ENCODE assay signal across 16 cellular contexts in the genomic region with DNA sequence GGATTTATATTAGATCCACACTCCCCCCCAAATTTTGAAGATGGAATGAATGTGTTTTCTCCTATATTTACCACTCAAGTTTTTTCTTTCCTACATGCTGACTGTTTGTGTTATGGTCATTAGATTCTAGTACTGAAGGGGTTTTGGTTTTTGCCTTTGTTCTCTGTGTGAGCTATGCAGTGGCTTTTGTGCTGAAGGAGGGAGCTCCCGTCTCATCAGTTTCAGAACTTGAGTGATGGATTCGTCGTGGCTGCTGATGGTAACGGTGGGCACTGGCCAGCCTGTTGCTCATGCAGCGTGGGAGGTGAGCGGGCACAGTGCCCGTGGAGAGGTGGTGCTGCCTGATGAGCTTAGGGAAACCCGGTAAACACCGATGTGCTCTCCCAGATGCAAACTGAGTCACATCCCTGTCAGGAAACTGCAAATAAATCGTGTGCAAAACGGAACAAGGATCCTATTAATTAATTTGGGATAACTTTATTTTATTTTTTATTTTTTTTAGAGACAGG.
DNase-seq lines count a peak whose midpoint lies in the region; ATAC-seq and TF ChIP-seq lines count a peak whose summit lies in the region.
"Had no signal": no experiment of that assay in that cellular context is flagged by ENCODE, and none has a peak within 500 bp of the region (broad histone marks: within the 10 kb centered on the region; RNA-seq: fewer than 3 reads in every experiment).

No MANE protein-coding gene starts in this region.

- no peaks in the 10 kb centered on the region for H3K9me3 ChIP-seq in IMR-90 (ENCODE audit: control insufficient read depth, insufficient read depth, low read length)
- H3K9me3 ChIP-seq in right cardiac atrium (ENCODE audit: control insufficient read depth, low read length), result no peaks in the 10 kb centered on the region

- H4K8ac ChIP-seq in IMR-90 (ENCODE audit: low read depth in 2 of 2, low read length in 2 of 2), result no peak overlapping the region

- no peaks in the 10 kb centered on the region for H3K79me1 ChIP-seq in IMR-90 (ENCODE audit: low read depth in 1 of 2, low read length in 2 of 2)

- no peak overlapping the region for H3K4me2 ChIP-seq in IMR-90 (ENCODE audit: low read depth, low read length)

- H3K4me1 ChIP-seq in IMR-90 (ENCODE audit: control insufficient read depth, insufficient read depth, low read length), result peaks cover 2% of the 10 kb centered on the region; the same call in 1 of the 2 replicates
- H3K4me1 ChIP-seq in right cardiac atrium (ENCODE audit: control insufficient read depth, insufficient read depth, low read length), result peaks cover 5% of the 10 kb centered on the region
- H3K4me1 ChIP-seq: Peyer's patch had no signal

- H3K36me3 ChIP-seq in IMR-90 (ENCODE audit: control insufficient read depth, insufficient read depth, low read length), result no peaks in the 10 kb centered on the region
- no peaks in the 10 kb centered on the region for H3K36me3 ChIP-seq in brain microvascular endothelial cell (replicated peaks)
- H3K36me3 ChIP-seq: Peyer's patch had no signal

- no peak for TF ChIP-seq RAD21 in IMR-90 (IDR thresholded peaks at IDR 0.05; ENCODE audit: low read length)

- H3K4me3 ChIP-seq in IMR-90 (ENCODE audit: insufficient read depth, low read depth, low read length) (no peak overlapping the region), brain microvascular endothelial cell (ENCODE audit: low read depth, low read length) (peak overlapping the region; percentile 6), right cardiac atrium (ENCODE audit: low read length) (no peak overlapping the region)
- H3K4me3 ChIP-seq: Peyer's patch had no signal

- H3K56ac ChIP-seq in IMR-90 (ENCODE audit: extremely low read depth, insufficient read depth, low read length), result no peak overlapping the region

- BruUV-seq in IMR-90 (replicated peaks; lab: Mats Ljungman, UMichigan), result no TSS peak

- intact Hi-C loops in IMR-90 (cut with micrococcal nuclease) (no loop called here), right cardiac atrium (cut with DNase I) (no loop called here)

- no peak overlapping the region for H2BK120ac ChIP-seq in IMR-90 (ENCODE audit: low read depth, low read length)

- no peak overlapping the region for H2AK5ac ChIP-seq in IMR-90 (ENCODE audit: low read depth, low read length)

- DNase-seq in IMR-90, result no peak
- no peak for DNase-seq in brain microvascular endothelial cell
- peak in 2 of 3 donors; percentile 53 to 65 for DNase-seq in right cardiac atrium
- peak; percentile 87 for DNase-seq in renal cortical epithelial cell (ENCODE audit: low read depth)
- no peak for DNase-seq in EL
- DNase-seq in stimulated activated CD4-positive, alpha-beta T cell treated with anti-CD3 and anti-CD28 coated beads, Interleukin-4, amount 100 ng/mL, for 1 hour, result no peak
- DNase-seq in NCI-H345 treated with DMSO at 0.1 percent for 48 hours (lab: John Stamatoyannopoulos, UW; ENCODE audit: unreplicated experiment), result no peak
- DNase-seq: activated CD4-positive, CD25-positive, alpha-beta regulatory T cell; activated gamma-delta T cell treated with Interleukin-2 at 50 U/mL for 16 hours; caudate nucleus; effector memory CD4-positive, alpha-beta T cell; immature natural killer cell; Kasumi-1; NCI-H69; Peyer's patch had no signal

- no peak for TF ChIP-seq POLR2A in IMR-90 (IDR thresholded peaks at IDR 0.05; ENCODE audit: low read depth, low read length)

- H2AFZ ChIP-seq in IMR-90 (replicated peaks; ENCODE audit: low read length, poor library complexity), result peak overlapping the region; percentile 53

- no peak overlapping the region for H2BK20ac ChIP-seq in IMR-90 (ENCODE audit: low read depth, low read length)

- H4K20me1 ChIP-seq in IMR-90 (ENCODE audit: insufficient read depth, low read length), result no peaks in the 10 kb centered on the region

- dilution Hi-C loops in IMR-90 (cut with HindIII; ENCODE audit: low sequenced_read_pairs, unreplicated experiment), result no loop called here

- no peak overlapping the region for H3K18ac ChIP-seq in IMR-90 (ENCODE audit: low read depth, low read length)

- no peak overlapping the region for H2BK5ac ChIP-seq in IMR-90 (ENCODE audit: low read depth, low read length, poor library complexity, severe bottlenecking)

- no peak overlapping the region for H2AK9ac ChIP-seq in IMR-90 (replicated peaks; ENCODE audit: low read depth, low read length, poor library complexity)

- no peak overlapping the region for H3K4ac ChIP-seq in IMR-90 (ENCODE audit: low read depth, low read length)

- no peak overlapping the region for H3K23ac ChIP-seq in IMR-90 (ENCODE audit: low read depth, low read length)

- H3K14ac ChIP-seq in IMR-90 (replicated peaks; ENCODE audit: low read depth, low read length), result no peak overlapping the region

- ATAC-seq in IMR-90 (ENCODE audit: low read depth) (no peak), right cardiac atrium (peak; percentile 36 to 43), HG03196 (IDR thresholded peaks at IDR 0.05; ENCODE audit: unreplicated experiment) (no peak)

- H4K91ac ChIP-seq in IMR-90 (ENCODE audit: insufficient read depth, low read depth, low read length), result no peak overlapping the region

- no peak for TF ChIP-seq CTCF in IMR-90 (conservative IDR thresholded peaks at IDR 0.05; ENCODE audit: low read depth, low read length)
- TF ChIP-seq CTCF in brain microvascular endothelial cell (IDR thresholded peaks at IDR 0.05; ENCODE audit: low read depth, low read length, missing control alignments), result no peak

- H4K5ac ChIP-seq in IMR-90 (ENCODE audit: low read depth, low read length), result no peak overlapping the region

- WGBS in IMR-90 (ENCODE audit: extremely low coverage in 2 of 2, insufficient read length in 1 of 2), 2 experiments, result 61% methylated on average over 6 of the region's 11 CpGs; no CpG with 5 or more reads in 1 of the 2 experiments
- WGBS in right cardiac atrium, result 42% methylated on average over 11 of the region's 11 CpGs

- POLR2A ChIA-PET in IMR-90 (lab: Charles Lee; ENCODE audit: unreplicated experiment), result no interaction called here

- H3K27me3 ChIP-seq in IMR-90 (ENCODE audit: control insufficient read depth, insufficient read depth, low read length) (peaks cover 3% of the 10 kb centered on the region; the same call in 1 of the 2 replicates), brain microvascular endothelial cell (replicated peaks) (no peaks in the 10 kb centered on the region), right cardiac atrium (ENCODE audit: control insufficient read depth, insufficient read depth) (no peaks in the 10 kb centered on the region)
- H3K27me3 ChIP-seq: Peyer's patch had no signal

- no peak overlapping the region for H3K27ac ChIP-seq in IMR-90 (ENCODE audit: insufficient read depth, low read length)
- H3K27ac ChIP-seq in brain microvascular endothelial cell, result peak overlapping the region; percentile 82
- no peak overlapping the region for H3K27ac ChIP-seq in right cardiac atrium (ENCODE audit: low read length)
- H3K27ac ChIP-seq: Peyer's patch had no signal

- in situ Hi-C loops in IMR-90 (cut with MboI; ENCODE audit: low sequenced_read_pairs), result no loop called here
- in situ Hi-C loops in brain microvascular endothelial cell (cut with HindIII; ENCODE audit: low pct_ligation_motif_present, low sequenced_read_pairs), result no loop called here

- no peak overlapping the region for H2BK15ac ChIP-seq in IMR-90 (ENCODE audit: low read depth, low read length)

- CTCF ChIA-PET in IMR-90 (lab: Yijun Ruan, JAX), result no interaction called here

- H3K9me1 ChIP-seq in IMR-90 (ENCODE audit: insufficient read depth, low read length), result no peaks in the 10 kb centered on the region

- no peak overlapping the region for H3K9ac ChIP-seq in IMR-90 (ENCODE audit: low read depth, low read length)

TF ChIP-seq in IMR-90, 13 proteins besides CTCF, POLR2A, EP300 and RAD21:
- no peak for TF ChIP-seq MAZ (IDR thresholded peaks at IDR 0.05; ENCODE audit: borderline replicate concordance, low read depth, low read length)
- no peak for TF ChIP-seq NFE2L2 (IDR thresholded peaks at IDR 0.05; ENCODE audit: low read depth, low read length)
- TF ChIP-seq CEBPB (IDR thresholded peaks at IDR 0.05; ENCODE audit: low read depth, low read length), result no peak
- no peak for TF ChIP-seq MXI1 (IDR thresholded peaks at IDR 0.05; ENCODE audit: borderline replicate concordance, low read depth, low read length)
- no peak for TF ChIP-seq BHLHE40 (IDR thresholded peaks at IDR 0.05; ENCODE audit: low read depth, low read length)

Comparison
In these comparisons a context has a peak if more than half of its experiments do, and no peak if none do; other contexts are left out.
1. ATAC-seq: peak in right cardiac atrium (2 of 2); none in IMR-90 (single experiment) and HG03196 (single experiment).
2. DNase-seq: peak in right cardiac atrium (2 of 3) and renal cortical epithelial cell (single experiment); none in IMR-90 (single experiment), brain microvascular endothelial cell (single experiment), EL (single experiment), stimulated activated CD4-positive, alpha-beta T cell treated with anti-CD3 and anti-CD28 coated beads, Interleukin-4, amount 100 ng/mL, for 1 hour (single experiment) and NCI-H345 treated with DMSO at 0.1 percent for 48 hours (single experiment).